Comparison of ENCODE assay signal across 2 cellular contexts in genomic region chr15:30374851-30375250, GRCh38. TPM values are rescaled to one million over a fixed set of nuclear protein-coding genes. Genes with fewer than 3 reads are reported as not detected.
"Had no signal": no experiment of that assay in that cellular context is flagged by ENCODE, and none has a peak within 500 bp of the region (broad histone marks: within the 10 kb centered on the region; RNA-seq: fewer than 3 reads in every experiment).

No MANE protein-coding gene starts in this region.

RNA-seq across cellular contexts. Expression of gene CHRFAM7A, which starts 18.5 kb away (rescaled TPM):
- total RNA-seq: K562, SJSA1 had no signal
